Comparison of ENCODE assay signal across 8 cellular contexts in the genomic region with DNA sequence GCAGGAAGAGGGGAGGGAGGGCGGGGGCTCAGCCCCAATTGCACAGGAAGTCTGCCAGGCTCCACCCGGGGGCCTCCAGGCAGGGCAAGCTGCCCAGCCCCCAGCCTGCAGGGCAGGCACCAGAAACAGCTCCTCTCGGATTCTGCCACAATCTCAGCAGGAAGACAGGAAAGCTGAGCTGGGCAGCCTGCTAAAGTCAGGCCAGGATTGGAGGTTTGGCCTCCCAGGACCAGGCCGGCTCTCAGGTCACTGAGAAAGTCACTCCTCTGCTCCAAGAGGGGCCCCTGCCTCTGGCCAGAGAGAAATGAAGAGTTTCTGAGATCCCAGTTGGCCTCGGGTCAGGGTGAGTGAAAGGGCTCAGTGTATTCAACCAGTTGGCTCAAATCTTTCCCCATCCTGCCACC. TPM values are rescaled to one million over a fixed set of nuclear protein-coding genes. Genes with fewer than 3 reads are reported as not detected.
A peak's percentile ranks its signal among the peaks of the same experiment; 100 is the strongest.
DNase-seq lines count a peak whose midpoint lies in the region; ATAC-seq and TF ChIP-seq lines count a peak whose summit lies in the region.

No MANE protein-coding gene starts in this region.

- H3K27me3 ChIP-seq in hepatocyte (no peaks in the 10 kb centered on the region), thyroid gland (no peaks in the 10 kb centered on the region), Caco-2 (replicated peaks; ENCODE audit: control insufficient read depth, insufficient read depth, low read length) (no peaks in the 10 kb centered on the region)

- peak overlapping the region; percentile 56 for H3K4me3 Mint-ChIP-seq in activated CD8-positive, alpha-beta memory T cell treated with anti-CD3 and anti-CD28 coated beads, Interleukin-2, amount 10 ng/mL, durations not matched to agents 7 days and 5 days
- H3K4me3 Mint-ChIP-seq in activated CD8-positive, alpha-beta T cell treated with anti-CD3 and anti-CD28 coated beads, Interleukin-2, amount 10 ng/mL, durations not matched to agents 7 days and 5 days: peak overlapping the region; percentile 76
- no peak overlapping the region for H3K4me3 Mint-ChIP-seq in Caco-2 (ENCODE audit: unreplicated experiment)

- peaks cover 38% of the 10 kb centered on the region for H4K20me1 ChIP-seq in hepatocyte (ENCODE audit: insufficient read depth, poor library complexity, severe bottlenecking)

- H3K27ac Mint-ChIP-seq in activated CD8-positive, alpha-beta memory T cell treated with anti-CD3 and anti-CD28 coated beads, Interleukin-2, amount 10 ng/mL, durations not matched to agents 7 days and 5 days: peak overlapping the region; percentile 93
- H3K27ac Mint-ChIP-seq in activated CD8-positive, alpha-beta T cell treated with anti-CD3 and anti-CD28 coated beads, Interleukin-2, amount 10 ng/mL, durations not matched to agents 7 days and 5 days: peak overlapping the region; percentile 97
- no peak overlapping the region for H3K27ac Mint-ChIP-seq in Caco-2 (ENCODE audit: unreplicated experiment)

- no peak for ATAC-seq in activated CD8-positive, alpha-beta memory T cell treated with anti-CD3 and anti-CD28 coated beads, Interleukin-2, amount 10 ng/mL, durations not matched to agents 7 days and 5 days
- ATAC-seq in activated CD8-positive, alpha-beta T cell treated with anti-CD3 and anti-CD28 coated beads, Interleukin-2, amount 10 ng/mL, durations not matched to agents 7 days and 5 days: peak; percentile 20
- no peak for ATAC-seq in GM18907 (IDR thresholded peaks at IDR 0.05; ENCODE audit: unreplicated experiment)
- ATAC-seq in GM19351 (IDR thresholded peaks at IDR 0.05; ENCODE audit: unreplicated experiment): no peak

- no peak for TF ChIP-seq CTCF in hepatocyte (IDR thresholded peaks at IDR 0.05; ENCODE audit: poor library complexity)
- TF ChIP-seq CTCF in thyroid gland (IDR thresholded peaks at IDR 0.05): no peak
- TF ChIP-seq CTCF in Caco-2 (IDR thresholded peaks at IDR 0.05; ENCODE audit: insufficient read depth in 1 of 2, low read depth in 1 of 2, low read length in 1 of 2, severe bottlenecking in 1 of 2, unreplicated experiment in 1 of 2): no peak

- no TSS peak for BruUV-seq in Caco-2 (replicated peaks; lab: Mats Ljungman, UMichigan)

- peak; percentile 54 for DNase-seq in activated CD8-positive, alpha-beta memory T cell treated with anti-CD3 and anti-CD28 coated beads, Interleukin-2, amount 10 ng/mL, durations not matched to agents 7 days and 5 days
- no peak for DNase-seq in activated CD8-positive, alpha-beta memory T cell treated with anti-CD3 and anti-CD28 coated beads, Interleukin-2, amount 50 U/mL, for 4 hours
- DNase-seq in activated CD8-positive, alpha-beta T cell treated with anti-CD3 and anti-CD28 coated beads, Interleukin-2, amount 10 ng/mL, durations not matched to agents 7 days and 5 days: peak; percentile 41
- peak; percentile 49 for DNase-seq in hepatocyte (ENCODE audit: low spot score)
- no peak for DNase-seq in thyroid gland
- no peak for DNase-seq in Caco-2

- 37% methylated on average over 5 of the region's 5 CpGs for WGBS in hepatocyte (ENCODE audit: low lambda C conversion rate, missing lambda C conversion rate)
- WGBS in thyroid gland, 2 donors: 0 to 7% methylated on average over 3 to 4 of the region's 5 CpGs

- peaks cover 44% of the 10 kb centered on the region for H3K4me1 ChIP-seq in hepatocyte (ENCODE audit: insufficient read depth)
- peaks cover 74 to 91% of the 10 kb centered on the region in 2 donors for H3K4me1 ChIP-seq in thyroid gland
- peaks cover 30% of the 10 kb centered on the region for H3K4me1 ChIP-seq in Caco-2

- H3K4me3 ChIP-seq in hepatocyte (no peak overlapping the region), thyroid gland (replicated peaks in 1 of 3) (no peak overlapping the region), Caco-2 (ENCODE audit: low read depth, low read length) (no peak overlapping the region)

- H2AFZ ChIP-seq in hepatocyte: no peak overlapping the region

- peaks cover 88% of the 10 kb centered on the region for H3K4me1 Mint-ChIP-seq in activated CD8-positive, alpha-beta memory T cell treated with anti-CD3 and anti-CD28 coated beads, Interleukin-2, amount 10 ng/mL, durations not matched to agents 7 days and 5 days
- H3K4me1 Mint-ChIP-seq in activated CD8-positive, alpha-beta T cell treated with anti-CD3 and anti-CD28 coated beads, Interleukin-2, amount 10 ng/mL, durations not matched to agents 7 days and 5 days (ENCODE audit: low read depth): peaks cover 97% of the 10 kb centered on the region
- H3K4me1 Mint-ChIP-seq in Caco-2 (ENCODE audit: low read depth, unreplicated experiment): peaks cover 7% of the 10 kb centered on the region

- no peak for TF ChIP-seq POLR2A in thyroid gland (IDR thresholded peaks at IDR 0.05)

- H3K9me2 ChIP-seq in hepatocyte (replicated peaks; ENCODE audit: insufficient read depth): no peaks in the 10 kb centered on the region

- POLR2A ChIA-PET in activated CD8-positive, alpha-beta T cell treated with anti-CD3 and anti-CD28 coated beads, Interleukin-2, amount 10 ng/mL, durations not matched to agents 7 days and 5 days (lab: Charles Lee): interaction anchor here (0.8 to 2.0 kb wide), 3 partner anchors 10 to 106 kb away, joined by 3 to 16 read pairs (median 8); a partner anchor contains a TSS
- POLR2A ChIA-PET in Caco-2 (lab: Charles Lee): no interaction called here

- H3K9me3 ChIP-seq in hepatocyte (ENCODE audit: low read depth) (no peaks in the 10 kb centered on the region), thyroid gland (no peaks in the 10 kb centered on the region), Caco-2 (no peaks in the 10 kb centered on the region)

- H3K4me2 ChIP-seq in hepatocyte: peak overlapping the region; percentile 70

- H3K9me3 Mint-ChIP-seq in activated CD8-positive, alpha-beta memory T cell treated with anti-CD3 and anti-CD28 coated beads, Interleukin-2, amount 10 ng/mL, durations not matched to agents 7 days and 5 days (ENCODE audit: low read depth): no peaks in the 10 kb centered on the region
- H3K9me3 Mint-ChIP-seq in activated CD8-positive, alpha-beta T cell treated with anti-CD3 and anti-CD28 coated beads, Interleukin-2, amount 10 ng/mL, durations not matched to agents 7 days and 5 days (ENCODE audit: insufficient read depth): no peaks in the 10 kb centered on the region
- H3K9me3 Mint-ChIP-seq in Caco-2 (ENCODE audit: unreplicated experiment): no peaks in the 10 kb centered on the region

- H3K27ac ChIP-seq in hepatocyte (peak overlapping the region; percentile 95), thyroid gland (peak overlapping the region; percentile 72 to 95 (median 76))

- H3K36me3 ChIP-seq in hepatocyte (replicated peaks; ENCODE audit: insufficient read depth, low read depth) (no peaks in the 10 kb centered on the region), thyroid gland (peaks cover 2 to 21% of the 10 kb centered on the region in 2 donors), Caco-2 (ENCODE audit: control insufficient read depth, insufficient read depth, low read length) (no peaks in the 10 kb centered on the region; the same call in 1 of the 2 replicates)

- H3K36me3 Mint-ChIP-seq in activated CD8-positive, alpha-beta memory T cell treated with anti-CD3 and anti-CD28 coated beads, Interleukin-2, amount 10 ng/mL, durations not matched to agents 7 days and 5 days: peaks cover 5% of the 10 kb centered on the region
- peaks cover 65% of the 10 kb centered on the region for H3K36me3 Mint-ChIP-seq in activated CD8-positive, alpha-beta T cell treated with anti-CD3 and anti-CD28 coated beads, Interleukin-2, amount 10 ng/mL, durations not matched to agents 7 days and 5 days (ENCODE audit: low read depth)
- H3K36me3 Mint-ChIP-seq in Caco-2 (ENCODE audit: insufficient read depth, unreplicated experiment): peaks cover 21% of the 10 kb centered on the region

- CTCF ChIA-PET in activated CD8-positive, alpha-beta memory T cell treated with anti-CD3 and anti-CD28 coated beads, Interleukin-2, amount 10 ng/mL, durations not matched to agents 7 days and 5 days (lab: Charles Lee): interaction anchor here (1.3 to 3.8 kb wide), 6 partner anchors 13 to 177 kb away, joined by 3 to 17 read pairs (median 8); a partner anchor contains a TSS
- CTCF ChIA-PET in activated CD8-positive, alpha-beta T cell treated with anti-CD3 and anti-CD28 coated beads, Interleukin-2, amount 10 ng/mL, durations not matched to agents 7 days and 5 days (lab: Charles Lee): interaction anchor here (1.1 to 4.3 kb wide), 5 partner anchors 11 to 177 kb away, joined by 3 to 19 read pairs (median 4); a partner anchor contains a TSS
- CTCF ChIA-PET in Caco-2 (lab: Charles Lee): no interaction called here

- H3K79me2 ChIP-seq in hepatocyte: peaks cover 94% of the 10 kb centered on the region

- H3K27me3 Mint-ChIP-seq in activated CD8-positive, alpha-beta memory T cell treated with anti-CD3 and anti-CD28 coated beads, Interleukin-2, amount 10 ng/mL, durations not matched to agents 7 days and 5 days: no peaks in the 10 kb centered on the region
- H3K27me3 Mint-ChIP-seq in activated CD8-positive, alpha-beta T cell treated with anti-CD3 and anti-CD28 coated beads, Interleukin-2, amount 10 ng/mL, durations not matched to agents 7 days and 5 days (ENCODE audit: low read depth): no peaks in the 10 kb centered on the region
- no peaks in the 10 kb centered on the region for H3K27me3 Mint-ChIP-seq in Caco-2 (ENCODE audit: insufficient read depth, unreplicated experiment)

- intact Hi-C loops in thyroid gland (cut with DNase I) (no loop called here), Caco-2 (cut with micrococcal nuclease; ENCODE audit: unreplicated experiment) (no loop called here)

RNA-seq across cellular contexts. Expression of a gene that starts 54.6 kb away (rescaled TPM):
- total RNA-seq in activated CD8-positive, alpha-beta memory T cell treated with anti-CD3 and anti-CD28 coated beads, Interleukin-2, amount 10 ng/mL, durations not matched to agents 7 days and 5 days: 10 to 100 TPM; 22.8 to 26.0 TPM
- total RNA-seq in activated CD8-positive, alpha-beta T cell treated with anti-CD3 and anti-CD28 coated beads, Interleukin-2, amount 10 ng/mL, durations not matched to agents 7 days and 5 days: 10 to 100 TPM; 24.2 to 25.3 TPM
- total RNA-seq in hepatocyte (10.7 and 27.6 TPM in 2 replicates), thyroid gland (100 to 1,000 TPM in 2 of 4 donors, 10 to 100 TPM in 2; 23.8 to 139 (median 106) TPM), Caco-2 (2022) (5.5 and 6.7 TPM in 2 replicates)
- 18.0 and 22.6 TPM in 2 replicates for polyA plus RNA-seq in hepatocyte

Comparison
In these comparisons a context has a peak if more than half of its experiments do, and no peak if none do; other contexts are left out.
1. DNase-seq: peak in activated CD8-positive, alpha-beta memory T cell treated with anti-CD3 and anti-CD28 coated beads, Interleukin-2, amount 10 ng/mL, durations not matched to agents 7 days and 5 days (single experiment), activated CD8-positive, alpha-beta T cell treated with anti-CD3 and anti-CD28 coated beads, Interleukin-2, amount 10 ng/mL, durations not matched to agents 7 days and 5 days (single experiment) and hepatocyte (single experiment); none in activated CD8-positive, alpha-beta memory T cell treated with anti-CD3 and anti-CD28 coated beads, Interleukin-2, amount 50 U/mL, for 4 hours (single experiment), thyroid gland (0 of 2) and Caco-2 (0 of 2).